Comparison of ENCODE assay signal across 22 cellular contexts in genomic region chr4:90960840-90961239, GRCh38.
DNase-seq lines count a peak whose midpoint lies in the region; ATAC-seq, FAIRE-seq and TF ChIP-seq lines count a peak whose summit lies in the region.
"Had no signal": no experiment of that assay in that cellular context is flagged by ENCODE, and none has a peak within 500 bp of the region (broad histone marks: within the 10 kb centered on the region; RNA-seq: fewer than 3 reads in every experiment).

No MANE protein-coding gene starts in this region.

- SMC1A ChIA-PET in GM12878 (lab: Charles Lee; ENCODE audit: uncharacterized antibody, unreplicated experiment): no interaction called here

- TF ChIP-seq RAD21 in GM12878 (IDR thresholded peaks at IDR 0.05; ENCODE audit: insufficient read depth, low read depth, low read length): no peak

- H2AFZ ChIP-seq in GM12878 (ENCODE audit: control insufficient read depth, low read depth, low read length): no peak overlapping the region

- TF ChIP-seq CTCF in GM12874 (IDR thresholded peaks at IDR 0.05; ENCODE audit: insufficient read depth, low read depth, low read length) (peak; percentile 10; the same call in 1 of the 2 replicates), GM12878 (IDR thresholded peaks at IDR 0.05 in 2 of 3, conservative IDR thresholded peaks at IDR 0.05 in 1 of 3; ENCODE audit: control insufficient read depth in 2 of 3, extremely low read depth in 1 of 3, insufficient read depth in 1 of 3, low read depth in 3 of 3, low read length in 3 of 3) (0 out of 6 replicates have a peak, but pooled peaks of 1 of the 3 experiments have one; percentile 12)

- H3K9ac ChIP-seq in GM12878 (ENCODE audit: control insufficient read depth, insufficient read depth, low read length): no peak overlapping the region

- no peaks in the 10 kb centered on the region for H3K36me3 ChIP-seq in GM12878 (ENCODE audit: control insufficient read depth in 2 of 2, insufficient read depth in 2 of 2, low read length in 1 of 2)
- no peaks in the 10 kb centered on the region for H3K36me3 ChIP-seq in effector memory CD4-positive, alpha-beta T cell (ENCODE audit: control insufficient read depth, insufficient read depth, low read length)
- H3K36me3 ChIP-seq: heart left ventricle had no signal

- RAD21 ChIA-PET in GM12878 (lab: Charles Lee; ENCODE audit: unreplicated experiment): no interaction called here

- H3K79me2 ChIP-seq in GM12878 (ENCODE audit: control insufficient read depth, insufficient read depth, low read length): no peaks in the 10 kb centered on the region

- H3K9me3 ChIP-seq in GM12878 (replicated peaks; ENCODE audit: control insufficient read depth, insufficient read depth, low read length): no peaks in the 10 kb centered on the region
- H3K9me3 ChIP-seq in effector memory CD4-positive, alpha-beta T cell (ENCODE audit: control insufficient read depth, low read length): no peaks in the 10 kb centered on the region

- no TSS peak for BruUV-seq in GM12878 (replicated peaks; lab: Mats Ljungman, UMichigan)

- peak; percentile 34 for ATAC-seq in GM19324 (IDR thresholded peaks at IDR 0.05; ENCODE audit: low FRiP score, unreplicated experiment)
- ATAC-seq in HG03565 (IDR thresholded peaks at IDR 0.05; ENCODE audit: unreplicated experiment): peak; percentile 29
- ATAC-seq in GM12878: peak; percentile 65
- ATAC-seq in GM18907 (IDR thresholded peaks at IDR 0.05; ENCODE audit: unreplicated experiment): no peak
- ATAC-seq: activated CD8-positive, alpha-beta memory T cell treated with anti-CD3 and anti-CD28 coated beads, Interleukin-2, amount 10 ng/mL, durations not matched to agents 7 days and 5 days; heart left ventricle; HepG2; left cardiac atrium; stimulated activated naive B cell treated with anti-CD40 and anti-IgM and Interleukin-4, amounts not matched to agents 10 μg/mL and 1 μg/mL and 100 μg/mL, for 72 hours had no signal

- TF ChIP-seq EP300 in GM12878 (IDR thresholded peaks at IDR 0.05; ENCODE audit: borderline replicate concordance in 1 of 2, control insufficient read depth in 1 of 2, low read depth in 2 of 2, low read length in 2 of 2): no peak

- TF ChIP-seq POLR2A in GM12878 (IDR thresholded peaks at IDR 0.05; ENCODE audit: low read depth, low read length): no peak

- H3K4me2 ChIP-seq in GM12878 (ENCODE audit: control insufficient read depth, insufficient read depth): no peak overlapping the region

- H3K27me3 ChIP-seq in GM12878 (replicated peaks in 1 of 2; ENCODE audit: control insufficient read depth in 2 of 2, insufficient read depth in 2 of 2, low read length in 1 of 2): no peaks in the 10 kb centered on the region
- no peaks in the 10 kb centered on the region for H3K27me3 ChIP-seq in effector memory CD4-positive, alpha-beta T cell (replicated peaks; ENCODE audit: control insufficient read depth, insufficient read depth, low read length, poor library complexity, severe bottlenecking)
- H3K27me3 ChIP-seq: heart left ventricle had no signal

- no peak for FAIRE-seq in GM12878 (lab: Jason Lieb, UNC)
- FAIRE-seq: GM12892, HepG2 had no signal

- in situ Hi-C loops in GM12878 (cut with MboI): no loop called here

- DNase-seq in GM12878 (ENCODE audit: low read depth, low spot score) (no peak), GM19238 (ENCODE audit: insufficient read length, low spot score) (no peak)
- no peak for DNase-seq in effector memory CD4-positive, alpha-beta T cell
- DNase-seq: activated CD4-positive, alpha-beta T cell treated with anti-CD3 and anti-CD28 coated beads, Interleukin-2, amount 10 ng/mL, durations not matched to agents 7 days and 5 days; activated CD8-positive, alpha-beta memory T cell treated with anti-CD3 and anti-CD28 coated beads, Interleukin-2, amount 10 ng/mL, durations not matched to agents 7 days and 5 days; anterior cingulate cortex; CD4-positive, alpha-beta memory T cell; DMS79; heart left ventricle; left cardiac atrium; NCI-H226; nucleus accumbens; stimulated activated CD4-positive, alpha-beta T cell treated with anti-CD3 and anti-CD28 coated beads, Interleukin-2, amount 100 ng/mL, for 48 hours; stimulated activated naive B cell treated with anti-CD40 and anti-IgM and Interleukin-4, amounts not matched to agents 10 μg/mL and 1 μg/mL and 100 μg/mL, for 72 hours had no signal

- 36% methylated on average over 1 of the region's 1 CpG for WGBS in GM12878 (ENCODE audit: insufficient coverage, insufficient replicate concordance, low lambda C conversion rate, missing lambda C conversion rate)

- no peaks in the 10 kb centered on the region for H3K4me1 ChIP-seq in GM12878 (ENCODE audit: control insufficient read depth, insufficient read depth, low read length)
- no peaks in the 10 kb centered on the region for H3K4me1 ChIP-seq in effector memory CD4-positive, alpha-beta T cell (ENCODE audit: control insufficient read depth, insufficient read depth, low read length, poor library complexity, severe bottlenecking)
- H3K4me1 ChIP-seq: heart left ventricle had no signal

- no peak overlapping the region for H3K4me3 ChIP-seq in GM12878
- H3K4me3 ChIP-seq in effector memory CD4-positive, alpha-beta T cell (ENCODE audit: insufficient read depth, low read depth, low read length, poor library complexity, severe bottlenecking): no peak overlapping the region
- H3K4me3 ChIP-seq: heart left ventricle had no signal

- no peak overlapping the region for H3K27ac ChIP-seq in GM12878 (ENCODE audit: control insufficient read depth, insufficient read depth)
- no peak overlapping the region for H3K27ac ChIP-seq in effector memory CD4-positive, alpha-beta T cell (ENCODE audit: insufficient read depth, low read length, poor library complexity, severe bottlenecking)
- H3K27ac ChIP-seq: heart left ventricle, HL-60, VCaP had no signal

- POLR2A ChIA-PET in GM12878 (lab: Charles Lee): no interaction called here

- intact Hi-C loops in GM12878 (cut with micrococcal nuclease; ENCODE audit: unreplicated experiment): no loop called here

- CTCF ChIA-PET in GM12878 (lab: Yijun Ruan, JAX): no interaction called here

- H4K20me1 ChIP-seq in GM12878 (ENCODE audit: control insufficient read depth, insufficient read depth): no peaks in the 10 kb centered on the region

TF ChIP-seq in GM12878, 131 proteins besides CTCF, POLR2A, EP300 and RAD21:
- TF ChIP-seq KDM1A (IDR thresholded peaks at IDR 0.05; ENCODE audit: borderline replicate concordance) (no peak), SKIL (IDR thresholded peaks at IDR 0.05; ENCODE audit: low read depth, poor library complexity, severe bottlenecking) (no peak), SMARCA5 (IDR thresholded peaks at IDR 0.05) (no peak), NRF1 (conservative IDR thresholded peaks at IDR 0.05; ENCODE audit: low read depth, low read length) (no peak), TCF3 (IDR thresholded peaks at IDR 0.05; ENCODE audit: borderline replicate concordance, insufficient read depth, low read depth, low read length) (no peak), YBX1 (IDR thresholded peaks at IDR 0.05) (no peak), BCLAF1 (IDR thresholded peaks at IDR 0.05) (no peak), SREBF1 (IDR thresholded peaks at IDR 0.05; ENCODE audit: low read length) (no peak), SPI1 (IDR thresholded peaks at IDR 0.05; ENCODE audit: borderline replicate concordance, insufficient read depth, low read depth, low read length) (no peak), SIX5 (IDR thresholded peaks at IDR 0.05; ENCODE audit: low read depth, low read length, severe bottlenecking) (no peak), POLR2AphosphoS2 (IDR thresholded peaks at IDR 0.05; ENCODE audit: low read depth, low read length) (no peak)
